In genomic region chr16:81521141-81521626, GRCh38 we compare ENCODE assay signal across 8 cellular contexts.
A peak's percentile ranks its signal among the peaks of the same experiment; 100 is the strongest.
DNase-seq lines count a peak whose midpoint lies in the region; ATAC-seq lines count a peak whose summit lies in the region.

No MANE protein-coding gene starts in this region.

- peak overlapping the region; percentile 77 for H3K27ac ChIP-seq in temporal lobe (ENCODE audit: low read depth, low read length)

- peak; percentile 41 for DNase-seq in NCI-H2227 treated with DMSO at 0.1 percent for 48 hours (lab: John Stamatoyannopoulos, UW)
- peak; percentile 58 for DNase-seq in activated T-helper 1 cell treated with Interleukin-2 at 50 U/mL for 16 hours (ENCODE audit: low read depth)
- DNase-seq in mucosa of gallbladder (ENCODE audit: low spot score) = peak; percentile 70
- no peak for DNase-seq in H4 (ENCODE audit: low spot score)
- no peak for DNase-seq in mesenteric fat pad (ENCODE audit: low spot score)

- ATAC-seq in GM19035 (IDR thresholded peaks at IDR 0.05; ENCODE audit: unreplicated experiment) = peak; percentile 65
- ATAC-seq in esophagus mucosa = no peak

Comparison
In these comparisons a context has a peak if more than half of its experiments do, and no peak if none do; other contexts are left out.
1. DNase-seq: peak in NCI-H2227 treated with DMSO at 0.1 percent for 48 hours (single experiment), activated T-helper 1 cell treated with Interleukin-2 at 50 U/mL for 16 hours (single experiment) and mucosa of gallbladder (single experiment); none in H4 (single experiment) and mesenteric fat pad (single experiment).